Comparison of ENCODE assay signal across 8 cellular contexts in the genomic region with DNA sequence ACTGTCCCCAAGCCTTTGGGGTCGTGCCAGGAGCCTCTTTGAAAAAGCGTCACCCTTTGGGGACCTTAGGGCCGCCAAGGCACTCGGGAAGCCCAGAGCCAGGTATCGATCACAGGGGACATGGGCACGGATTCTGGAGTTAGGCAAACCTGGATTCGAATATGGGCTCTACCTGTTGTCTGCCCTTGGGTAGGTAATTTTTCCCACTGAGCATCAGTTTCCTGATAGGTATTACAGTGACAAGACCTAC. TPM values are rescaled to one million over a fixed set of nuclear protein-coding genes. Genes with fewer than 3 reads are reported as not detected.
DNase-seq lines count a peak whose midpoint lies in the region; ATAC-seq and TF ChIP-seq lines count a peak whose summit lies in the region.

No MANE protein-coding gene starts in this region.

- H3K4me3 ChIP-seq in right atrium auricular region (peak overlapping the region; percentile 45 to 57), right cardiac atrium (ENCODE audit: low read length) (no peak overlapping the region), endocrine pancreas (ENCODE audit: control insufficient read depth, insufficient read depth, low read length) (no peak overlapping the region), neural cell (ENCODE audit: low read length) (peak overlapping the region; percentile 80)

- peaks cover 15% of the 10 kb centered on the region for H3K36me3 ChIP-seq in right atrium auricular region
- no peaks in the 10 kb centered on the region for H3K36me3 ChIP-seq in endocrine pancreas (ENCODE audit: control insufficient read depth, insufficient read depth, low read length)
- no peaks in the 10 kb centered on the region for H3K36me3 ChIP-seq in neural cell (ENCODE audit: insufficient read depth, low read length)

- no peak overlapping the region for H2AFZ ChIP-seq in neural cell (ENCODE audit: low read depth, low read length)

- H3K4me1 ChIP-seq in right atrium auricular region (peaks cover 0 to 19% of the 10 kb centered on the region in 2 donors), right cardiac atrium (ENCODE audit: control insufficient read depth, insufficient read depth, low read length) (peaks cover 5% of the 10 kb centered on the region), endocrine pancreas (ENCODE audit: control insufficient read depth, insufficient read depth, low read length) (no peaks in the 10 kb centered on the region)

- peak overlapping the region; percentile 44 for H3K9ac ChIP-seq in endocrine pancreas (ENCODE audit: control insufficient read depth, insufficient read depth, low read length)
- H3K9ac ChIP-seq in neural cell (ENCODE audit: low read length) = peak overlapping the region; percentile 53

- no peak for ATAC-seq in right cardiac atrium
- ATAC-seq in HG02642 (IDR thresholded peaks at IDR 0.05; ENCODE audit: poor library complexity, unreplicated experiment) = no peak
- ATAC-seq in activated naive CD4-positive, alpha-beta T cell treated with anti-CD3 and anti-CD28 coated beads, Interleukin-2, amount 50 U/mL, for 72 hours = no peak

- TF ChIP-seq RAD21 in neural cell (conservative IDR thresholded peaks at IDR 0.05) = no peak

- H3K27ac ChIP-seq in right atrium auricular region (no peak overlapping the region), right cardiac atrium (ENCODE audit: low read length) (no peak overlapping the region), neural cell (ENCODE audit: low read length) (no peak overlapping the region)

- no peak overlapping the region for H3K27ac Mint-ChIP-seq in activated naive CD4-positive, alpha-beta T cell treated with anti-CD3 and anti-CD28 coated beads, Interleukin-2, amount 50 U/mL, for 72 hours

- no peaks in the 10 kb centered on the region for H3F3A ChIP-seq in neural cell (ENCODE audit: insufficient read depth, low read length, poor library complexity, severe bottlenecking)

- H4K20me1 ChIP-seq in neural cell (ENCODE audit: insufficient read depth) = no peaks in the 10 kb centered on the region

- intact Hi-C loops in right cardiac atrium (cut with DNase I) = no loop called here

- DNase-seq in right atrium auricular region (ENCODE audit: low spot score) = no peak
- DNase-seq in right cardiac atrium = no peak
- no peak for DNase-seq in activated T-cell treated with anti-CD3 and anti-CD28 coated beads, Interleukin-2, amount 50 U/mL, for 1 hour
- no peak for DNase-seq in central memory CD4-positive, alpha-beta T cell
- DNase-seq in activated naive CD4-positive, alpha-beta T cell treated with anti-CD3 and anti-CD28 coated beads, Interleukin-2, amount 50 U/mL, for 72 hours (ENCODE audit: low spot score in 2 of 2) = no peak

- 32% methylated on average over 7 of the region's 7 CpGs for WGBS in right cardiac atrium

- no peak for TF ChIP-seq EP300 in neural cell (conservative IDR thresholded peaks at IDR 0.05; ENCODE audit: poor library complexity, severe bottlenecking)

- no peaks in the 10 kb centered on the region for H3K36me3 Mint-ChIP-seq in activated naive CD4-positive, alpha-beta T cell treated with anti-CD3 and anti-CD28 coated beads, Interleukin-2, amount 50 U/mL, for 72 hours

- peak overlapping the region; percentile 51 for H3K4me2 ChIP-seq in neural cell (ENCODE audit: low read length)

- H3K9me3 ChIP-seq in right atrium auricular region (no peaks in the 10 kb centered on the region), right cardiac atrium (ENCODE audit: control insufficient read depth, low read length) (no peaks in the 10 kb centered on the region), endocrine pancreas (ENCODE audit: control insufficient read depth, low read length) (no peaks in the 10 kb centered on the region), neural cell (ENCODE audit: low read length) (no peaks in the 10 kb centered on the region)

- no peaks in the 10 kb centered on the region for H3K79me2 ChIP-seq in neural cell (replicated peaks; ENCODE audit: insufficient read depth, low read length)

- no peaks in the 10 kb centered on the region for H3K9me3 Mint-ChIP-seq in activated naive CD4-positive, alpha-beta T cell treated with anti-CD3 and anti-CD28 coated beads, Interleukin-2, amount 50 U/mL, for 72 hours

- H3K27me3 ChIP-seq in right atrium auricular region (no peaks in the 10 kb centered on the region), right cardiac atrium (ENCODE audit: control insufficient read depth, insufficient read depth) (no peaks in the 10 kb centered on the region), endocrine pancreas (ENCODE audit: control insufficient read depth, insufficient read depth, low read length) (no peaks in the 10 kb centered on the region), neural cell (ENCODE audit: insufficient read depth, low read depth, low read length) (peaks cover 3% of the 10 kb centered on the region)

- no peaks in the 10 kb centered on the region for H3K9me2 ChIP-seq in neural cell (ENCODE audit: insufficient read depth, low read length)

- no peak for TF ChIP-seq CTCF in right atrium auricular region (IDR thresholded peaks at IDR 0.05)
- TF ChIP-seq CTCF in neural cell (IDR thresholded peaks at IDR 0.05; ENCODE audit: poor library complexity, severe bottlenecking) = no peak

TF ChIP-seq in neural cell, 6 proteins besides CTCF, POLR2A, EP300 and RAD21:
- TF ChIP-seq SMC3 (conservative IDR thresholded peaks at IDR 0.05; ENCODE audit: poor library complexity) (no peak), POLR2AphosphoS5 (IDR thresholded peaks at IDR 0.05) (no peak), TAF1 (IDR thresholded peaks at IDR 0.05; ENCODE audit: low read depth) (no peak), MXI1 (conservative IDR thresholded peaks at IDR 0.05; ENCODE audit: poor library complexity, severe bottlenecking) (no peak), EZH2 (IDR thresholded peaks at IDR 0.05; ENCODE audit: borderline replicate concordance, insufficient read depth, low read length, poor library complexity, severe bottlenecking) (no peak)
- TF ChIP-seq, protein P1, sequence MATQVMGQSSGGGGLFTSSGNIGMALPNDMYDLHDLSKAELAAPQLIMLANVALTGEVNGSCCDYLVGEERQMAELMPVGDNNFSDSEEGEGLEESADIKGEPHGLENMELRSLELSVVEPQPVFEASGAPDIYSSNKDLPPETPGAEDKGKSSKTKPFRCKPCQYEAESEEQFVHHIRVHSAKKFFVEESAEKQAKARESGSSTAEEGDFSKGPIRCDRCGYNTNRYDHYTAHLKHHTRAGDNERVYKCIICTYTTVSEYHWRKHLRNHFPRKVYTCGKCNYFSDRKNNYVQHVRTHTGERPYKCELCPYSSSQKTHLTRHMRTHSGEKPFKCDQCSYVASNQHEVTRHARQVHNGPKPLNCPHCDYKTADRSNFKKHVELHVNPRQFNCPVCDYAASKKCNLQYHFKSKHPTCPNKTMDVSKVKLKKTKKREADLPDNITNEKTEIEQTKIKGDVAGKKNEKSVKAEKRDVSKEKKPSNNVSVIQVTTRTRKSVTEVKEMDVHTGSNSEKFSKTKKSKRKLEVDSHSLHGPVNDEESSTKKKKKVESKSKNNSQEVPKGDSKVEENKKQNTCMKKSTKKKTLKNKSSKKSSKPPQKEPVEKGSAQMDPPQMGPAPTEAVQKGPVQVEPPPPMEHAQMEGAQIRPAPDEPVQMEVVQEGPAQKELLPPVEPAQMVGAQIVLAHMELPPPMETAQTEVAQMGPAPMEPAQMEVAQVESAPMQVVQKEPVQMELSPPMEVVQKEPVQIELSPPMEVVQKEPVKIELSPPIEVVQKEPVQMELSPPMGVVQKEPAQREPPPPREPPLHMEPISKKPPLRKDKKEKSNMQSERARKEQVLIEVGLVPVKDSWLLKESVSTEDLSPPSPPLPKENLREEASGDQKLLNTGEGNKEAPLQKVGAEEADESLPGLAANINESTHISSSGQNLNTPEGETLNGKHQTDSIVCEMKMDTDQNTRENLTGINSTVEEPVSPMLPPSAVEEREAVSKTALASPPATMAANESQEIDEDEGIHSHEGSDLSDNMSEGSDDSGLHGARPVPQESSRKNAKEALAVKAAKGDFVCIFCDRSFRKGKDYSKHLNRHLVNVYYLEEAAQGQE (IDR thresholded peaks at IDR 0.05; ENCODE audit: borderline replicate concordance) = no peak
TF ChIP-seq in neural cell: peak in this region for 0.

RNA-seq across cellular contexts. Expression of a gene that starts 9.3 kb away (rescaled TPM):
- total RNA-seq in right atrium auricular region (1 to 10 TPM; 1.8 to 4.3 TPM), right cardiac atrium (1 to 10 TPM; 1.8 to 3.4 (median 3.1) TPM)
- polyA plus RNA-seq in right cardiac atrium (3.4 TPM), neural cell (39.3 and 44.0 TPM in 2 replicates)
- polyA minus RNA-seq in neural cell = 39.7 and 50.9 TPM in 2 replicates
- 1 to 10 TPM; 1.8 to 6.1 TPM for total RNA-seq in activated naive CD4-positive, alpha-beta T cell treated with anti-CD3 and anti-CD28 coated beads, Interleukin-2, amount 50 U/mL, for 72 hours

RNA-seq across cellular contexts. Expression of a gene that starts 9.5 kb away (rescaled TPM):
- 100 to 1,000 TPM; 206 to 228 TPM for total RNA-seq in right atrium auricular region
- 100 to 1,000 TPM in 2 of 4 donors, 10 to 100 TPM in 2; 92.6 to 145 (median 101) TPM for total RNA-seq in right cardiac atrium
- polyA plus RNA-seq in right cardiac atrium = 115 TPM
- polyA plus RNA-seq in neural cell = 24.3 and 28.6 TPM in 2 replicates
- polyA minus RNA-seq in neural cell = 35.1 and 42.4 TPM in 2 replicates
- total RNA-seq in activated naive CD4-positive, alpha-beta T cell treated with anti-CD3 and anti-CD28 coated beads, Interleukin-2, amount 50 U/mL, for 72 hours = 10 to 100 TPM; 13.2 to 16.7 TPM

RNA-seq across cellular contexts. Expression of a gene that starts 18.2 kb away (rescaled TPM):
- total RNA-seq in right atrium auricular region (100 to 1,000 TPM; 150 to 157 TPM), right cardiac atrium (100 to 1,000 TPM; 263 to 321 (median 294) TPM)
- polyA plus RNA-seq in right cardiac atrium (179 TPM), neural cell (59.7 and 75.2 TPM in 2 replicates)
- 44.8 and 45.3 TPM in 2 replicates for polyA minus RNA-seq in neural cell
- 1 to 10 TPM; 1.9 to 8.9 TPM for total RNA-seq in activated naive CD4-positive, alpha-beta T cell treated with anti-CD3 and anti-CD28 coated beads, Interleukin-2, amount 50 U/mL, for 72 hours

RNA-seq across cellular contexts. Expression of a gene that starts 19.0 kb away (rescaled TPM):
- total RNA-seq in right atrium auricular region = 10 to 100 TPM in 1 of 2 donors, 1 to 10 TPM in 1; 1.0 to 28.3 TPM
- total RNA-seq in right cardiac atrium = 10 to 100 TPM; 16.7 to 47.6 (median 28.1) TPM
- 28.7 TPM for polyA plus RNA-seq in right cardiac atrium
- polyA plus RNA-seq in neural cell = 2.7 and 5.6 TPM in 2 replicates
- 0.46 TPM in 1 of 2 replicates, not detected in the other for polyA minus RNA-seq in neural cell
- under 1 TPM in 1 of 2 donors, not detected in 1; 0.23 TPM for total RNA-seq in activated naive CD4-positive, alpha-beta T cell treated with anti-CD3 and anti-CD28 coated beads, Interleukin-2, amount 50 U/mL, for 72 hours

RNA-seq across cellular contexts. Expression of a gene that starts 38.8 kb away (rescaled TPM):
- not detected for total RNA-seq in right atrium auricular region
- total RNA-seq in right cardiac atrium = 1 to 10 TPM in 3 of 4 donors, under 1 TPM in 1; 0.28 to 1.8 (median 1.6) TPM
- 0.57 TPM for polyA plus RNA-seq in right cardiac atrium
- polyA plus RNA-seq in neural cell = 2.7 and 8.9 TPM in 2 replicates
- polyA minus RNA-seq in neural cell = 1.9 and 2.9 TPM in 2 replicates
- total RNA-seq in activated naive CD4-positive, alpha-beta T cell treated with anti-CD3 and anti-CD28 coated beads, Interleukin-2, amount 50 U/mL, for 72 hours = under 1 TPM; 0.16 to 0.98 TPM

Comparison
In these comparisons a context has a peak if more than half of its experiments do, and no peak if none do; other contexts are left out.
1. H3K4me3 ChIP-seq: peak in right atrium auricular region (2 of 2) and neural cell (single experiment); none in right cardiac atrium (single experiment) and endocrine pancreas (single experiment).
2. RNA of a gene that starts 9.5 kb away (total RNA-seq): 206 to 228 TPM in right atrium auricular region and 92.6 to 145 TPM in right cardiac atrium; 13.2 to 16.7 TPM in activated naive CD4-positive, alpha-beta T cell treated with anti-CD3 and anti-CD28 coated beads, Interleukin-2, amount 50 U/mL, for 72 hours; every median in the first group is over 4 times any median in the second.
3. RNA of a gene that starts 18.2 kb away (total RNA-seq): 263 to 321 TPM in right cardiac atrium and 150 to 157 TPM in right atrium auricular region; 1.9 to 8.9 TPM in activated naive CD4-positive, alpha-beta T cell treated with anti-CD3 and anti-CD28 coated beads, Interleukin-2, amount 50 U/mL, for 72 hours; every median in the first group is over 10 times any median in the second.